ENCODE assay signal across 26 cellular contexts in the genomic region with DNA sequence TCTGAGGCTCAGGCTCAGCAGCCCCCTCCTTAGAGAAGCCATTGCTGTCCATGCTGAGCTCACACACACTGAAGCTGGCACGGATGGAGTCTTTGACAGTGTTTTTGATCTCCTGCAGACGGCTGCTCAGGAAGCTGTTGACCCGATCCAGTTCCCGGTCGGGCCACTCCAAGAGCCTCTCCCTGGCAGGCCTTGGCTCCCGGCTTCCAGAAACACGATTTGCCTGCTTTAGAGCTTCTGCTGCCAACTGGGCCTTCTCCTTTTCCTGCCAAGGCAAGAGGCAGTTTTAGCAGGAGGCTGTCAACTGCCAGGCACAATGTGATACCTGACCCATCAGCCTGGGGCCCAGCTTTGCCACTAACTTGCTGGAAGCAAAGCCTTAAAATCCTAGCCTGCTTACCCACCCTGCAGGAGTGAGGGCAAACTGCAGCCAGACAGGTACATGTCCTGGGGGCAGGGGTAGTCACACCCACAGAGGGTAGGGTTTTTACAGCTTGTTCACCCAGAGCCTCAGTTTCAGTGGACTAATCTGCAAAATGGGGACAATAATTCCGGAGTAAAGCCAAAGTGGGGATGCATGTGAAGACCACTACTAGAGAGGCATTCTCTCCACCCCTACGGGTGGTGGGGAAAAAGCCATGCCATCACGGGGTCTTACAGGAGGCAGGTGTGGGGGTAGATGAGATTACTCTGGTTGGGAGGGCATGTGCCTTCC. TPM values are rescaled to one million over a fixed set of nuclear protein-coding genes. Genes with fewer than 3 reads are reported as not detected.
DNase-seq lines count a peak whose midpoint lies in the region; ATAC-seq and TF ChIP-seq lines count a peak whose summit lies in the region.
"Had no signal": no experiment of that assay in that cellular context is flagged by ENCODE, and none has a peak within 500 bp of the region (broad histone marks: within the 10 kb centered on the region; RNA-seq: fewer than 3 reads in every experiment).

No MANE protein-coding gene starts in this region.

- peak overlapping the region in 4 of 7 donors; percentile 29 to 73 (median 56) for H3K27ac Mint-ChIP-seq in CD4-positive, alpha-beta memory T cell
- peak overlapping the region; percentile 82 for H3K27ac Mint-ChIP-seq in progenitor cell of endocrine pancreas
- no peak overlapping the region for H3K27ac Mint-ChIP-seq in activated naive CD8-positive, alpha-beta T cell treated with anti-CD3 and anti-CD28 coated beads, Interleukin-2, amount 50 U/mL, for 24 hours
- H3K27ac Mint-ChIP-seq: activated naive CD4-positive, alpha-beta T cell treated with anti-CD3 and anti-CD28 coated beads, Interleukin-2, amount 10 ng/mL, durations not matched to agents 7 days and 5 days; activated T-cell treated with anti-CD3 and anti-CD28 coated beads, Interleukin-2, amount 50 U/mL, for 72 hours; natural killer cell treated with Interleukin-12 subunit alpha and Interleukin-12 subunit beta and Interleukin-15 and Interleukin-18, amount 100 ng/mL, for 72 hours had no signal

- peaks cover 9% of the 10 kb centered on the region for H3K4me1 ChIP-seq in CD4-positive, alpha-beta memory T cell (ENCODE audit: insufficient read depth, low read length)
- H3K4me1 ChIP-seq in heart right ventricle: peaks cover 0 to 9% (median 4%) of the 10 kb centered on the region in 9 donors
- H3K4me1 ChIP-seq: breast epithelium had no signal

- no peaks in the 10 kb centered on the region for H3K27me3 ChIP-seq in CD4-positive, alpha-beta memory T cell (ENCODE audit: insufficient read depth, low read length)
- H3K27me3 ChIP-seq in heart right ventricle: no peaks in the 10 kb centered on the region
- H3K27me3 ChIP-seq: breast epithelium, ovary, testis, vagina had no signal

- H3K4me1 Mint-ChIP-seq in CD4-positive, alpha-beta memory T cell: peaks cover 7 to 18% (median 16%) of the 10 kb centered on the region in 4 donors
- no peaks in the 10 kb centered on the region for H3K4me1 Mint-ChIP-seq in progenitor cell of endocrine pancreas (ENCODE audit: low read depth)
- peaks cover 12% of the 10 kb centered on the region for H3K4me1 Mint-ChIP-seq in activated naive CD8-positive, alpha-beta T cell treated with anti-CD3 and anti-CD28 coated beads, Interleukin-2, amount 50 U/mL, for 24 hours

- peaks cover 17 to 25% of the 10 kb centered on the region in 2 donors for H3K36me3 Mint-ChIP-seq in CD4-positive, alpha-beta memory T cell
- peaks cover 12% of the 10 kb centered on the region for H3K36me3 Mint-ChIP-seq in progenitor cell of endocrine pancreas (ENCODE audit: insufficient read depth)
- peaks cover 15% of the 10 kb centered on the region for H3K36me3 Mint-ChIP-seq in activated naive CD8-positive, alpha-beta T cell treated with anti-CD3 and anti-CD28 coated beads, Interleukin-2, amount 50 U/mL, for 24 hours (ENCODE audit: low read depth)
- H3K36me3 Mint-ChIP-seq: natural killer cell treated with Interleukin-12 subunit alpha and Interleukin-12 subunit beta and Interleukin-15 and Interleukin-18, amount 100 ng/mL, for 72 hours had no signal

- no peaks in the 10 kb centered on the region for H3K9me3 ChIP-seq in CD4-positive, alpha-beta memory T cell (ENCODE audit: control insufficient read depth in 1 of 2, low read length in 2 of 2)
- no peaks in the 10 kb centered on the region for H3K9me3 ChIP-seq in heart right ventricle
- H3K9me3 ChIP-seq: breast epithelium, ovary, testis, vagina had no signal

- CTCF ChIA-PET in CD4-positive, alpha-beta memory T cell (lab: Charles Lee; ENCODE audit: partially characterized antibody): no interaction called here
- CTCF ChIA-PET in RWPE1 (lab: Yijun Ruan, JAX): interaction anchor here (0.6 kb wide), 1 partner anchor 18 kb away, joined by 4 read pairs; no protein-coding TSS in a partner anchor

- no peak overlapping the region for H3K4me3 Mint-ChIP-seq in CD4-positive, alpha-beta memory T cell
- H3K4me3 Mint-ChIP-seq in progenitor cell of endocrine pancreas (ENCODE audit: low read depth): no peak overlapping the region
- H3K4me3 Mint-ChIP-seq in activated naive CD8-positive, alpha-beta T cell treated with anti-CD3 and anti-CD28 coated beads, Interleukin-2, amount 50 U/mL, for 24 hours: no peak overlapping the region
- H3K4me3 Mint-ChIP-seq: activated naive CD4-positive, alpha-beta T cell treated with anti-CD3 and anti-CD28 coated beads, Interleukin-2, amount 10 ng/mL, durations not matched to agents 7 days and 5 days; activated T-cell treated with anti-CD3 and anti-CD28 coated beads, Interleukin-2, amount 50 U/mL, for 72 hours; natural killer cell treated with Interleukin-12 subunit alpha and Interleukin-12 subunit beta and Interleukin-15 and Interleukin-18, amount 100 ng/mL, for 72 hours had no signal

- intact Hi-C loops in CD4-positive, alpha-beta memory T cell (cut with micrococcal nuclease): no loop called here
- intact Hi-C loops in heart right ventricle (cut with DNase I): loop anchor here in 1 of 10 donors (10.0 kb wide), 1 partner anchor 70 kb away; a partner anchor contains a TSS

- H3K4me3 ChIP-seq in CD4-positive, alpha-beta memory T cell (ENCODE audit: low read length in 2 of 2): no peak overlapping the region
- no peak overlapping the region for H3K4me3 ChIP-seq in heart right ventricle
- H3K4me3 ChIP-seq: breast epithelium, coronary artery, ovary, testis, vagina had no signal

- peaks cover 31% of the 10 kb centered on the region for H3K36me3 ChIP-seq in CD4-positive, alpha-beta memory T cell (ENCODE audit: insufficient read depth, low read length)
- peaks cover 0 to 100% (median 61%) of the 10 kb centered on the region in 9 donors for H3K36me3 ChIP-seq in heart right ventricle
- H3K36me3 ChIP-seq: breast epithelium, ovary had no signal

- 58 to 67% methylated on average over 10 of the region's 10 CpGs for WGBS in heart right ventricle, 2 donors

- no peaks in the 10 kb centered on the region for H3K27me3 Mint-ChIP-seq in CD4-positive, alpha-beta memory T cell
- H3K27me3 Mint-ChIP-seq in progenitor cell of endocrine pancreas: no peaks in the 10 kb centered on the region
- no peaks in the 10 kb centered on the region for H3K27me3 Mint-ChIP-seq in activated naive CD8-positive, alpha-beta T cell treated with anti-CD3 and anti-CD28 coated beads, Interleukin-2, amount 50 U/mL, for 24 hours
- H3K27me3 Mint-ChIP-seq: activated naive CD4-positive, alpha-beta T cell treated with anti-CD3 and anti-CD28 coated beads, Interleukin-2, amount 10 ng/mL, durations not matched to agents 7 days and 5 days; natural killer cell treated with Interleukin-12 subunit alpha and Interleukin-12 subunit beta and Interleukin-15 and Interleukin-18, amount 100 ng/mL, for 72 hours had no signal

- ATAC-seq in heart right ventricle (peak in 7 of 8 donors; percentile 7 to 76 (median 49)), HG03045 (IDR thresholded peaks at IDR 0.05; ENCODE audit: unreplicated experiment) (no peak)
- ATAC-seq in activated naive CD8-positive, alpha-beta T cell treated with anti-CD3 and anti-CD28 coated beads, Interleukin-2, amount 50 U/mL, for 24 hours: no peak
- ATAC-seq: activated T-cell treated with anti-CD3 and anti-CD28 coated beads, Interleukin-2, amount 50 U/mL, for 72 hours; esophagus mucosa; natural killer cell treated with Interleukin-12 subunit alpha and Interleukin-12 subunit beta and Interleukin-15 and Interleukin-18, amount 100 ng/mL, for 72 hours; stimulated activated naive CD8-positive, alpha-beta T cell treated with anti-CD3 and anti-CD28 coated beads, Interleukin-15, Interleukin-2, amounts not matched to agents 100 U/mL and 50 U/mL, for 24 hours had no signal

- H3K27ac ChIP-seq in CD4-positive, alpha-beta memory T cell (ENCODE audit: low read depth, low read length): no peak overlapping the region
- peak overlapping the region; percentile 14 for H3K27ac ChIP-seq in RWPE1
- H3K27ac ChIP-seq in heart right ventricle: peak overlapping the region in 6 of 10 donors; percentile 8 to 64 (median 34)
- H3K27ac ChIP-seq: coronary artery, KMS-11, ovary, testis, vagina, VCaP had no signal

- TF ChIP-seq CTCF in RWPE1 (conservative IDR thresholded peaks at IDR 0.05; ENCODE audit: low read depth) (no peak), heart right ventricle (IDR thresholded peaks at IDR 0.05) (no peak), progenitor cell of endocrine pancreas (IDR thresholded peaks at IDR 0.05; ENCODE audit: unreplicated experiment) (no peak)

- H3K9me3 Mint-ChIP-seq in CD4-positive, alpha-beta memory T cell: no peaks in the 10 kb centered on the region
- no peaks in the 10 kb centered on the region for H3K9me3 Mint-ChIP-seq in progenitor cell of endocrine pancreas (ENCODE audit: low read depth)
- H3K9me3 Mint-ChIP-seq in activated naive CD8-positive, alpha-beta T cell treated with anti-CD3 and anti-CD28 coated beads, Interleukin-2, amount 50 U/mL, for 24 hours: no peaks in the 10 kb centered on the region
- H3K9me3 Mint-ChIP-seq: activated naive CD4-positive, alpha-beta T cell treated with anti-CD3 and anti-CD28 coated beads, Interleukin-2, amount 10 ng/mL, durations not matched to agents 7 days and 5 days; activated T-cell treated with anti-CD3 and anti-CD28 coated beads, Interleukin-2, amount 50 U/mL, for 72 hours; natural killer cell treated with Interleukin-12 subunit alpha and Interleukin-12 subunit beta and Interleukin-15 and Interleukin-18, amount 100 ng/mL, for 72 hours had no signal

- no peak for DNase-seq in CD4-positive, alpha-beta memory T cell
- no peak for DNase-seq in RWPE1 (ENCODE audit: low spot score)
- DNase-seq in heart right ventricle: peak in 1 of 2 donors; percentile 57
- no peak for DNase-seq in progenitor cell of endocrine pancreas (ENCODE audit: low spot score, unreplicated experiment)
- no peak for DNase-seq in activated naive CD8-positive, alpha-beta T cell treated with anti-CD3 and anti-CD28 coated beads, Interleukin-2, amount 50 U/mL, for 24 hours
- DNase-seq in D341Med (ENCODE audit: low spot score): no peak
- DNase-seq in NCI-H446 treated with DMSO at 0.1 percent for 48 hours (lab: John Stamatoyannopoulos, UW): no peak
- DNase-seq: activated CD4-positive, alpha-beta T cell treated with anti-CD3 and anti-CD28 coated beads for 48 hours; activated naive CD4-positive, alpha-beta T cell treated with anti-CD3 and anti-CD28 coated beads, Interleukin-2, amount 10 ng/mL, durations not matched to agents 7 days and 5 days; activated T-cell treated with anti-CD3 and anti-CD28 coated beads, Interleukin-2, amount 50 U/mL, for 72 hours; effector memory CD4-positive, alpha-beta T cell; foreskin fibroblast; NCI-H1436; NCI-H446; RPMI8226; stimulated activated naive CD8-positive, alpha-beta T cell treated with anti-CD3 and anti-CD28 coated beads, Interleukin-15, Interleukin-2, amounts not matched to agents 100 U/mL and 50 U/mL, for 24 hours; testis had no signal

- POLR2A ChIA-PET in CD4-positive, alpha-beta memory T cell (lab: Charles Lee; ENCODE audit: partially characterized antibody): interaction anchor here (0.7 kb wide), 1 partner anchor 9 kb away, joined by 4 read pairs; no protein-coding TSS in a partner anchor
- POLR2A ChIA-PET in RWPE1 (lab: Yijun Ruan, JAX; ENCODE audit: low non-redundant PET): no interaction called here

RNA-seq across cellular contexts. Expression of a gene that starts 8.3 kb away (rescaled TPM):
- 10 to 100 TPM; 72.9 to 80.3 TPM for total RNA-seq in CD4-positive, alpha-beta memory T cell
- 10 to 100 TPM; 47.6 to 51.2 TPM for polyA plus RNA-seq in CD4-positive, alpha-beta memory T cell
- total RNA-seq in heart right ventricle (10 to 100 TPM; 19.7 to 53.2 (median 27.2) TPM), progenitor cell of endocrine pancreas (88.4 and 93.1 TPM in 2 replicates)
- polyA plus RNA-seq in heart right ventricle: 10 to 100 TPM; 45.2 to 55.7 TPM

RNA-seq across cellular contexts. Expression of a gene that starts 15.5 kb away (rescaled TPM):
- 1 to 10 TPM; 3.7 to 3.9 TPM for total RNA-seq in CD4-positive, alpha-beta memory T cell
- polyA plus RNA-seq in CD4-positive, alpha-beta memory T cell: under 1 TPM in 1 of 2 donors, not detected in 1; 0.69 TPM
- total RNA-seq in heart right ventricle (10 to 100 TPM in 1 of 10 donors, 1 to 10 TPM in 7, under 1 TPM in 2; 0.74 to 11.4 (median 1.9) TPM), progenitor cell of endocrine pancreas (11.6 and 13.7 TPM in 2 replicates)
- polyA plus RNA-seq in heart right ventricle: 1 to 10 TPM; 2.4 to 4.0 TPM

RNA-seq across cellular contexts. Expression of a gene that starts 27.7 kb away (rescaled TPM):
- 1 to 10 TPM; 5.8 to 7.3 TPM for total RNA-seq in CD4-positive, alpha-beta memory T cell
- 1 to 10 TPM; 3.3 to 3.5 TPM for polyA plus RNA-seq in CD4-positive, alpha-beta memory T cell
- total RNA-seq in heart right ventricle (10 to 100 TPM; 32.5 to 70.6 (median 51.0) TPM), progenitor cell of endocrine pancreas (113 and 119 TPM in 2 replicates)
- polyA plus RNA-seq in heart right ventricle: 100 to 1,000 TPM; 129 to 131 TPM

RNA-seq across cellular contexts. Expression of a gene that starts 29.3 kb away (rescaled TPM):
- total RNA-seq in CD4-positive, alpha-beta memory T cell: 100 to 1,000 TPM; 233 to 252 TPM
- 1 to 10 TPM; 1.9 to 7.0 TPM for polyA plus RNA-seq in CD4-positive, alpha-beta memory T cell
- total RNA-seq in heart right ventricle: 10 to 100 TPM; 14.1 to 34.4 (median 20.1) TPM
- 100 to 1,000 TPM in 1 of 2 donors, 10 to 100 TPM in 1; 28.0 to 201 TPM for polyA plus RNA-seq in heart right ventricle
- total RNA-seq in progenitor cell of endocrine pancreas: 163 and 165 TPM in 2 replicates

RNA-seq across cellular contexts. Expression of a gene that starts 51.7 kb away (rescaled TPM):
- 1 to 10 TPM in 1 of 2 experiments, under 1 TPM in 1; 0.99 to 1.2 TPM for total RNA-seq in CD4-positive, alpha-beta memory T cell
- polyA plus RNA-seq in CD4-positive, alpha-beta memory T cell: under 1 TPM in 1 of 2 donors, not detected in 1; 0.49 TPM
- total RNA-seq in heart right ventricle (10 to 100 TPM; 13.1 to 52.9 (median 19.1) TPM), progenitor cell of endocrine pancreas (396 and 422 TPM in 2 replicates)
- 10 to 100 TPM; 19.2 to 31.5 TPM for polyA plus RNA-seq in heart right ventricle

Comparison
In these comparisons a context has a peak if more than half of its experiments do, and no peak if none do; other contexts are left out.
1. ATAC-seq: peak in heart right ventricle (7 of 8); none in activated naive CD8-positive, alpha-beta T cell treated with anti-CD3 and anti-CD28 coated beads, Interleukin-2, amount 50 U/mL, for 24 hours (single experiment) and HG03045 (single experiment).
2. RNA of a gene that starts 27.7 kb away (total RNA-seq): 113 to 119 TPM in progenitor cell of endocrine pancreas and 32.5 to 70.6 TPM in heart right ventricle; 5.8 to 7.3 TPM in CD4-positive, alpha-beta memory T cell; every median in the first group is over 4 times any median in the second.